In the genomic region with DNA sequence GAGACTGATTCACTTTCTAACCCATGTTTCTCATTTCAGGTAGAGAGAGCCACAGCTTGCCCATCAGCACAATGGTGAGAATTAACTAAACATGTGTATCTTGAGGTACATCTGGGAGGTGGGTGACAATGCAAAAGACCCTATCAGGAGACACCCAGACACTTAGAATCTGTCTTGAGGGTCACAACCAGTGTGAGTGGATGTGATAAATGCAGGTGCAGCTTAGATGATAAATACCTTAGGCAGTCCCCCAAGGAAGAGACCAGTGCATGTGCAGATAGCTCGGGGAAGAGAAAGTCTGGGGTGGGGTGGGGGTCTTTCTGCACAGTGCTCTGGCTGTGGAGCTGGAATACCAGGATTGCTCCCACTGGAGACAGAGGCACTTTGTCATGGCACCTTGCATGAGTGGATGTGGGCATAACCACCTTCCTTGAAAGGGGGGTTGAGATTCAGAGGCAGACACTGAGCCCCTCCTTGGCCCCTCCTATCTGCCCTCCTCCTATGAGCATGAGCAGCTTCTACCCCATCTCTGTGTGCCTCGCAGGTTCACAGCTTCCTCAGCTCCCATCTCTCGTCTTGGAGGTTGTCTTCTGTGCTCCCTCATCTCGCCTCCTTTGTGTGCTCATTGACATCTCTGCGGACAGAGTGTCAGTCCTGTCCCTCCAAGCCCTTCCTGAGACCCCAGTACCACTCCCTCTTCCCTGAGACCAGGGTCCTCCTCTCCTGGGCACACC, we compare ENCODE assay signal across 23 cellular contexts.
"Had no signal": no experiment of that assay in that cellular context is flagged by ENCODE, and none has a peak within 500 bp of the region (broad histone marks: within the 10 kb centered on the region; RNA-seq: fewer than 3 reads in every experiment).

No MANE protein-coding gene starts in this region.

- H3K4me2 ChIP-seq: KMS-11 had no signal

- H3K9ac ChIP-seq: KMS-11 had no signal

- H3K4me3 ChIP-seq: K562, SJSA1, SK-N-MC had no signal

- DNase-seq: Kasumi-1, MM.1S, NCI-H1092 treated with DMSO at 0.1 percent for 48 hours, NCI-H1436, NCI-H187, NCI-H2029, NCI-H2081 treated with DMSO at 0.1 percent for 48 hours, NCI-H2171, NCI-H226, NCI-H446, NCI-H510A, NCI-H524 treated with DMSO at 0.1 percent for 48 hours, NCI-H69, NCI-H774, Right ventricle myocardium superior, RPMI8226, SIG-M5 had no signal

- H3K27ac ChIP-seq: HL-60, KMS-11, SJSA1, SK-N-MC had no signal

- H3K36me3 Mint-ChIP-seq: IgD-negative memory B cell had no signal

- ATAC-seq: K562 had no signal

- H3K4me1 ChIP-seq: SJSA1 had no signal

- H3K4me1 Mint-ChIP-seq: IgD-negative memory B cell had no signal

- H3K36me3 ChIP-seq: SJSA1 had no signal

- H3K27me3 ChIP-seq: SJSA1 had no signal
